1 cellular context compared by ENCODE assay signal in the genomic region with DNA sequence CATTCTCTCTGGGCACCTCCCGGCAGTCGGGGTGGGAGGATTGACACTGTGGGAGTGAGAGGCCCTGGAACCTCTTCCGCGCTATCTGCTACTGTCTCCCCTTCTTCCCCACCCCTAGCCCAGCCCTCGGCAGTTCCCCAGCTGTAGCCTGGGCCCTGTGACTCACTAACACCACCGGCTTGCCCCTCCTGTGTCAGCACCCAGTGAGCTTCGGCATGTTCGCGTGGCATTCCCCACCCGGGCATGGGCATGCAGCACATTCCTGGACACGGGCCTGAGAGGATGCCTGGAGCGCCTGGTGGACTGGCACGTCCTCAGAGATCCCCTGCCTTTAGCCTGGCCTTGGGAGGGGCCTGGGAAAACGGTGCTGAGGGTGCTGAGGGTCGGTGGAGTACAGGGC.
TF ChIP-seq lines count a peak whose summit lies in the region.

No MANE protein-coding gene starts in this region.

TF ChIP-seq in H1, 55 proteins besides CTCF, POLR2A, EP300 and RAD21:
- no peak for TF ChIP-seq TCF12 (IDR thresholded peaks at IDR 0.05; ENCODE audit: low read depth, low read length)
